9 cellular contexts compared by ENCODE assay signal in the genomic region with DNA sequence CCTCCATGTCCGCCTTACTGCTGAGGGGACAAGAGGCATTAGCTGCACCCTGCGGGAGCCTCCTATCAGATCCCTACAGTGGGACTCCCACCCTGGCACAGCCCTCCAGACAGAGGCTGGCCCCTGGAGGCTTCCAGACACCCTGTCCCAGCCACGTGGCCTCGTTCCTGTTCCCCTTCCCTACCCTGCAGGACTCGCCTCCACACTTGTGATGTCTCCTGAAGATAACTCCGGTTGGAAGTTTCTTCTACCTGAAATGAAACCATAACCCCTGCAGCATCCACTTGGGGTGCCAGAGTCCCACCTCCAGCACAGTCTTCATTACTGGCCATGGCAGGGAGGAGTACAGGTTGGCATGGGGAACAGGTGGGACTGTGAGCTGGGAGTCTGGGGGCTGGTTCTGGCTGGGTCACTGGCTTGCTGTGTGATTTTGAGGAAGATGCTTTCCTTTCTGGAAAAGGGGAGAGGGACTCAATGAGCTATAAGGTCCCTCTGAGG. TPM values are rescaled to one million over a fixed set of nuclear protein-coding genes. Genes with fewer than 3 reads are reported as not detected.
A peak's percentile ranks its signal among the peaks of the same experiment; 100 is the strongest.
DNase-seq lines count a peak whose midpoint lies in the region; ATAC-seq and TF ChIP-seq lines count a peak whose summit lies in the region.
"Had no signal": no experiment of that assay in that cellular context is flagged by ENCODE, and none has a peak within 500 bp of the region (broad histone marks: within the 10 kb centered on the region; RNA-seq: fewer than 3 reads in every experiment).

No MANE protein-coding gene starts in this region.

- POLR2A ChIA-PET in activated CD8-positive, alpha-beta T cell treated with anti-CD3 and anti-CD28 coated beads for 36 hours (lab: Charles Lee), result interaction anchor here (0.9 to 3.8 kb wide), 11 partner anchors 8 to 61 kb away, joined by 3 to 26 read pairs (median 5); a partner anchor contains a TSS

- no peak for ATAC-seq in activated CD8-positive, alpha-beta T cell treated with anti-CD3 and anti-CD28 coated beads for 36 hours
- ATAC-seq in right cardiac atrium, result no peak
- ATAC-seq in aorta (ENCODE audit: low FRiP score), result no peak

- H3K27ac ChIP-seq in right cardiac atrium (ENCODE audit: low read length) (peak overlapping the region; percentile 82), suprapubic skin (no peak overlapping the region), aorta (ENCODE audit: low read depth in 1 of 2, low read length in 2 of 2) (peak overlapping the region in 1 of 2 donors; percentile 39)
- H3K27ac ChIP-seq: C4-2B had no signal

- H3K9me3 Mint-ChIP-seq in activated CD8-positive, alpha-beta T cell treated with anti-CD3 and anti-CD28 coated beads for 36 hours, result no peaks in the 10 kb centered on the region

- H3K36me3 Mint-ChIP-seq in activated CD8-positive, alpha-beta T cell treated with anti-CD3 and anti-CD28 coated beads for 36 hours (ENCODE audit: low read depth), result peaks cover 4% of the 10 kb centered on the region

- TF ChIP-seq POLR2A in suprapubic skin (IDR thresholded peaks at IDR 0.05), result no peak

- H3K4me3 ChIP-seq in right cardiac atrium (ENCODE audit: low read length), result no peak overlapping the region
- H3K4me3 ChIP-seq in suprapubic skin, result peak overlapping the region; percentile 15
- H3K4me3 ChIP-seq in aorta (ENCODE audit: low read length in 2 of 2), result no peak overlapping the region

- WGBS in right cardiac atrium, result 14% methylated on average over 6 of the region's 6 CpGs
- 39% methylated on average over 6 of the region's 6 CpGs for WGBS in suprapubic skin
- 27 to 28% methylated on average over 6 of the region's 6 CpGs for WGBS in aorta, 2 donors

- TF ChIP-seq EP300 in suprapubic skin (IDR thresholded peaks at IDR 0.05), result no peak

- H3K4me1 Mint-ChIP-seq in activated CD8-positive, alpha-beta T cell treated with anti-CD3 and anti-CD28 coated beads for 36 hours (ENCODE audit: low read depth), result peaks cover 75% of the 10 kb centered on the region

- H3K9me3 ChIP-seq in right cardiac atrium (ENCODE audit: control insufficient read depth, low read length), result no peaks in the 10 kb centered on the region
- H3K9me3 ChIP-seq in suprapubic skin, result no peaks in the 10 kb centered on the region
- H3K9me3 ChIP-seq in aorta (ENCODE audit: control insufficient read depth, low read length), result no peaks in the 10 kb centered on the region

- H3K4me1 ChIP-seq in right cardiac atrium (ENCODE audit: control insufficient read depth, insufficient read depth, low read length) (peaks cover 14% of the 10 kb centered on the region), suprapubic skin (peaks cover 54% of the 10 kb centered on the region), aorta (ENCODE audit: control insufficient read depth in 1 of 2, insufficient read depth in 2 of 2, low read length in 2 of 2) (no peaks in the 10 kb centered on the region)

- peak overlapping the region; percentile 69 for H3K4me3 Mint-ChIP-seq in activated CD8-positive, alpha-beta T cell treated with anti-CD3 and anti-CD28 coated beads for 36 hours

- CTCF ChIA-PET in activated CD8-positive, alpha-beta T cell treated with anti-CD3 and anti-CD28 coated beads for 36 hours (lab: Charles Lee), result interaction anchor here (1.6 to 68.1 kb wide), 3 partner anchors 9 to 60 kb away, joined by 4 to 1770 read pairs (median 1770); a partner anchor contains a TSS

- H3K27me3 ChIP-seq in right cardiac atrium (ENCODE audit: control insufficient read depth, insufficient read depth) (no peaks in the 10 kb centered on the region), suprapubic skin (no peaks in the 10 kb centered on the region), aorta (ENCODE audit: control insufficient read depth in 1 of 2, insufficient read depth in 2 of 2, low read length in 1 of 2) (no peaks in the 10 kb centered on the region)

- intact Hi-C loops in activated CD8-positive, alpha-beta T cell treated with anti-CD3 and anti-CD28 coated beads for 36 hours (cut with micrococcal nuclease), result loop anchor here (5.0 kb wide), 1 partner anchor 43 kb away; a partner anchor contains a TSS
- intact Hi-C loops in right cardiac atrium (cut with DNase I), result no loop called here
- intact Hi-C loops in aorta (cut with DNase I), result no loop called here

- DNase-seq in NCI-H2171 treated with DMSO at 0.1 percent for 48 hours (lab: John Stamatoyannopoulos, UW), result peak; percentile 30
- DNase-seq in NCI-H2171 (lab: John Stamatoyannopoulos, UW), result no peak
- peak; percentile 32 for DNase-seq in activated CD8-positive, alpha-beta T cell treated with anti-CD3 and anti-CD28 coated beads for 36 hours
- peak in 1 of 3 donors; percentile 76 for DNase-seq in right cardiac atrium
- DNase-seq in suprapubic skin (ENCODE audit: low spot score in 2 of 2), result peak in 1 of 2 donors; percentile 73
- no peak for DNase-seq in NCI-H2227 treated with DMSO at 0.1 percent for 48 hours (lab: John Stamatoyannopoulos, UW)
- no peak for DNase-seq in NCI-H146 (lab: John Stamatoyannopoulos, UW)
- no peak for DNase-seq in aorta

- peak overlapping the region; percentile 88 for H3K27ac Mint-ChIP-seq in activated CD8-positive, alpha-beta T cell treated with anti-CD3 and anti-CD28 coated beads for 36 hours

- H3K36me3 ChIP-seq in suprapubic skin, result peaks cover 27% of the 10 kb centered on the region
- H3K36me3 ChIP-seq in aorta (ENCODE audit: control insufficient read depth in 1 of 2, insufficient read depth in 2 of 2, low read length in 1 of 2), result no peaks in the 10 kb centered on the region

- H3K27me3 Mint-ChIP-seq in activated CD8-positive, alpha-beta T cell treated with anti-CD3 and anti-CD28 coated beads for 36 hours, result no peaks in the 10 kb centered on the region

- TF ChIP-seq CTCF in activated CD8-positive, alpha-beta T cell treated with anti-CD3 and anti-CD28 coated beads for 36 hours (IDR thresholded peaks at IDR 0.05), result peak; percentile 41
- TF ChIP-seq CTCF in suprapubic skin (IDR thresholded peaks at IDR 0.05), result no peak

RNA-seq across cellular contexts. Expression of a gene that starts 4.9 kb away (rescaled TPM):
- total RNA-seq in activated CD8-positive, alpha-beta T cell treated with anti-CD3 and anti-CD28 coated beads for 36 hours, result 100 to 1,000 TPM; 122 to 128 TPM
- total RNA-seq in right cardiac atrium, result 1 to 10 TPM; 1.9 to 4.8 (median 3.1) TPM
- 1.4 TPM for polyA plus RNA-seq in right cardiac atrium
- total RNA-seq in suprapubic skin, result 10 to 100 TPM; 57.1 to 60.7 (median 57.7) TPM
- 10 to 100 TPM in 1 of 2 donors, 1 to 10 TPM in 1; 7.2 to 18.2 TPM for total RNA-seq in aorta
- 10 to 100 TPM in 1 of 2 donors, 1 to 10 TPM in 1; 3.5 to 14.8 TPM for polyA plus RNA-seq in aorta

RNA-seq across cellular contexts. Expression of a gene that starts 24.0 kb away (rescaled TPM):
- 10 to 100 TPM; 51.3 to 51.5 TPM for total RNA-seq in activated CD8-positive, alpha-beta T cell treated with anti-CD3 and anti-CD28 coated beads for 36 hours
- total RNA-seq in right cardiac atrium (10 to 100 TPM; 18.6 to 21.7 (median 20.4) TPM), suprapubic skin (1 to 10 TPM; 4.2 to 6.1 (median 4.9) TPM), aorta (1 to 10 TPM; 4.0 to 5.5 TPM)
- polyA plus RNA-seq in right cardiac atrium (21.0 TPM), aorta (10 to 100 TPM in 1 of 2 donors, 1 to 10 TPM in 1; 4.7 to 16.2 TPM)

RNA-seq across cellular contexts. Expression of a gene that starts 25.9 kb away (rescaled TPM):
- total RNA-seq in activated CD8-positive, alpha-beta T cell treated with anti-CD3 and anti-CD28 coated beads for 36 hours, result 10 to 100 TPM; 59.7 to 62.8 TPM
- total RNA-seq in right cardiac atrium (10 to 100 TPM; 23.3 to 29.0 (median 26.0) TPM), suprapubic skin (100 to 1,000 TPM in 1 of 4 donors, 10 to 100 TPM in 3; 52.8 to 124 (median 65.3) TPM), aorta (10 to 100 TPM; 35.7 to 62.7 TPM)
- polyA plus RNA-seq in right cardiac atrium (27.2 TPM), aorta (10 to 100 TPM; 14.4 to 68.7 TPM)

RNA-seq across cellular contexts. Expression of a gene that starts 40.9 kb away (rescaled TPM):
- total RNA-seq in activated CD8-positive, alpha-beta T cell treated with anti-CD3 and anti-CD28 coated beads for 36 hours, result 100 to 1,000 TPM; 247 to 261 TPM
- 100 to 1,000 TPM; 438 to 693 (median 551) TPM for total RNA-seq in right cardiac atrium
- 1,338 TPM for polyA plus RNA-seq in right cardiac atrium
- 100 to 1,000 TPM; 138 to 277 (median 207) TPM for total RNA-seq in suprapubic skin
- total RNA-seq in aorta, result 1,000 to 10,000 TPM; 1,050 to 1,178 TPM
- 1,000 to 10,000 TPM; 1,845 to 3,139 TPM for polyA plus RNA-seq in aorta

RNA-seq across cellular contexts. Expression of a gene that starts 51.6 kb away (rescaled TPM):
- total RNA-seq in activated CD8-positive, alpha-beta T cell treated with anti-CD3 and anti-CD28 coated beads for 36 hours, result 10 to 100 TPM; 36.8 to 38.8 TPM
- total RNA-seq in right cardiac atrium, result 10 to 100 TPM; 13.5 to 16.4 (median 14.4) TPM
- 16.3 TPM for polyA plus RNA-seq in right cardiac atrium
- 10 to 100 TPM; 29.2 to 49.8 (median 40.7) TPM for total RNA-seq in suprapubic skin
- total RNA-seq in aorta, result 10 to 100 TPM; 11.1 to 15.4 TPM
- polyA plus RNA-seq in aorta, result 10 to 100 TPM; 13.0 to 19.0 TPM

Comparison
In these comparisons a context has a peak if more than half of its experiments do, and no peak if none do; other contexts are left out.
1. DNase-seq: peak in NCI-H2171 treated with DMSO at 0.1 percent for 48 hours (single experiment) and activated CD8-positive, alpha-beta T cell treated with anti-CD3 and anti-CD28 coated beads for 36 hours (single experiment); none in NCI-H2171 (single experiment), NCI-H2227 treated with DMSO at 0.1 percent for 48 hours (single experiment), NCI-H146 (single experiment) and aorta (0 of 2).